Comparison of ENCODE assay signal across 17 cellular contexts in the genomic region with DNA sequence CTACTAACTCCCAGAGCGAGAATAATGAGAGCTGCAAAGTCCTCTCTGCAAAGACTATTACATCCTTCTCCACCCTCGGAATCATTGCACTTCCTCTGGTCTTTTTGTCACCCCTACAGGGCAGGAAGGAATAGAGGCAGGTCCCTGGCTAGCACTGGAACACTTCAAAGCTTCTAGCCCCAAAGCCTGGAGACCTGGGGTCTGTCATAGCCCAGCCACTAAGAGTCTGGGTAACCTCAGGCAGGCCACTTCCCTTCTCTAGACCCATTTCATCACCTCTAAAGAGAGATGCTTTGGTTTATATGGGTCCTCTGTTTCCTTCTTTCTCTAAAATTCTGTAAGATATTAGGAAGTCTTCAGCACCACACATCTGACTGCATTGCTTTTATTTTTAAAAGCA. TPM values are rescaled to one million over a fixed set of nuclear protein-coding genes. Genes with fewer than 3 reads are reported as not detected.
DNase-seq lines count a peak whose midpoint lies in the region; ATAC-seq and TF ChIP-seq lines count a peak whose summit lies in the region.
"Had no signal": no experiment of that assay in that cellular context is flagged by ENCODE, and none has a peak within 500 bp of the region (broad histone marks: within the 10 kb centered on the region; RNA-seq: fewer than 3 reads in every experiment).

No MANE protein-coding gene starts in this region.

- no peaks in the 10 kb centered on the region for H3K9me3 ChIP-seq in heart right ventricle
- no peaks in the 10 kb centered on the region for H3K9me3 ChIP-seq in PC-9 (ENCODE audit: insufficient read depth, low read depth)
- no peaks in the 10 kb centered on the region for H3K9me3 ChIP-seq in upper lobe of right lung
- H3K9me3 ChIP-seq: prostate gland had no signal

- peak overlapping the region; percentile 38; the same call in 1 of the 2 replicates for H3K4me2 ChIP-seq in PC-9

- H3K27me3 Mint-ChIP-seq in immature natural killer cell (ENCODE audit: low read depth in 3 of 3): peaks cover 0 to 5% (median 1%) of the 10 kb centered on the region in 3 donors

- no peaks in the 10 kb centered on the region for H3F3A ChIP-seq in PC-9 (ENCODE audit: insufficient read depth, low read depth)

- peak overlapping the region in 2 of 10 donors; percentile 75 to 76 for H3K4me3 ChIP-seq in heart right ventricle
- no peak overlapping the region; the same call in 1 of the 2 replicates for H3K4me3 ChIP-seq in PC-9
- no peak overlapping the region for H3K4me3 ChIP-seq in upper lobe of right lung
- H3K4me3 ChIP-seq: SJCRH30 had no signal

- DNase-seq in heart right ventricle: no peak
- no peak for DNase-seq in Right ventricle myocardium inferior (ENCODE audit: missing footprints)
- DNase-seq in PC-9: no peak
- peak in 1 of 3 donors; percentile 46 for DNase-seq in immature natural killer cell
- no peak for DNase-seq in upper lobe of right lung
- no peak for DNase-seq in NAMALWA (ENCODE audit: low spot score)
- no peak for DNase-seq in COLO829 (ENCODE audit: low spot score)
- DNase-seq: ACHN; activated effector memory CD4-positive, alpha-beta T cell treated with Interleukin-2 at 50 U/mL for 16 hours; aorta; NCI-H2081; NCI-H748 treated with DMSO at 0.1 percent for 48 hours; SJCRH30; stimulated activated CD4-positive, alpha-beta T cell treated with anti-CD3 and anti-CD28 coated beads, Interleukin-15, amount 100 ng/mL, for 24 hours had no signal

- TF ChIP-seq CTCF in heart right ventricle (IDR thresholded peaks at IDR 0.05) (no peak), PC-9 (conservative IDR thresholded peaks at IDR 0.05) (no peak), upper lobe of right lung (IDR thresholded peaks at IDR 0.05) (no peak)

- WGBS in heart right ventricle, 2 donors: 12 to 21% methylated on average over 2 of the region's 2 CpGs

- no peaks in the 10 kb centered on the region for H3K9me3 Mint-ChIP-seq in immature natural killer cell

- no peaks in the 10 kb centered on the region for H3K9me2 ChIP-seq in PC-9 (ENCODE audit: insufficient read depth)

- H3K4me1 ChIP-seq in heart right ventricle (peaks cover 0 to 81% (median 59%) of the 10 kb centered on the region in 9 donors), PC-9 (replicated peaks; ENCODE audit: insufficient read depth) (peaks cover 37% of the 10 kb centered on the region), upper lobe of right lung (peaks cover 44% of the 10 kb centered on the region)
- H3K4me1 ChIP-seq: prostate gland had no signal

- CTCF ChIA-PET in PC-9 (lab: Charles Lee): no interaction called here

- H3K79me2 ChIP-seq in PC-9 (ENCODE audit: low read depth): peaks cover 79% of the 10 kb centered on the region

- H3K27ac Mint-ChIP-seq in immature natural killer cell: peak overlapping the region; percentile 84 to 96 (median 89)

- H4K20me1 ChIP-seq in PC-9 (ENCODE audit: insufficient read depth): peaks cover 40% of the 10 kb centered on the region

- peaks cover 41 to 77% (median 55%) of the 10 kb centered on the region in 3 donors for H3K36me3 Mint-ChIP-seq in immature natural killer cell

- H3K27me3 ChIP-seq in heart right ventricle (no peaks in the 10 kb centered on the region), PC-9 (ENCODE audit: insufficient read depth, low read depth) (no peaks in the 10 kb centered on the region), upper lobe of right lung (no peaks in the 10 kb centered on the region)

- H3K36me3 ChIP-seq in heart right ventricle (no peaks in the 10 kb centered on the region), PC-9 (ENCODE audit: low read depth) (peaks cover 20% of the 10 kb centered on the region), upper lobe of right lung (no peaks in the 10 kb centered on the region)
- H3K36me3 ChIP-seq: prostate gland, SJCRH30 had no signal

- no TSS peak for BruUV-seq in PC-9 (replicated peaks; lab: Mats Ljungman, UMichigan)

- peak overlapping the region; percentile 96 to 99 (median 98) for H3K4me3 Mint-ChIP-seq in immature natural killer cell

- POLR2A ChIA-PET in PC-9 (lab: Charles Lee; ENCODE audit: unreplicated experiment): no interaction called here

- peaks cover 88 to 99% of the 10 kb centered on the region in 2 donors for H3K4me1 Mint-ChIP-seq in immature natural killer cell

- ATAC-seq in heart right ventricle (peak in 4 of 8 donors; percentile 10 to 22 (median 17)), Right ventricle myocardium inferior (no peak), upper lobe of right lung (peak; percentile 15), GM19328 (IDR thresholded peaks at IDR 0.05; ENCODE audit: unreplicated experiment) (no peak)

- H3K27ac ChIP-seq in heart right ventricle: peak overlapping the region in 9 of 10 donors; percentile 9 to 97 (median 65)
- no peak overlapping the region for H3K27ac ChIP-seq in PC-9
- no peak overlapping the region for H3K27ac ChIP-seq in upper lobe of right lung
- H3K27ac ChIP-seq: epithelial cell of prostate, SJCRH30 had no signal

- H2AFZ ChIP-seq in PC-9: no peak overlapping the region

- intact Hi-C loops in heart right ventricle (cut with DNase I) (loop anchor here in 2 of 10 donors (5.0 to 10.0 kb wide), 2 partner anchors 34 to 122 kb away; no protein-coding TSS in a partner anchor), Right ventricle myocardium inferior (cut with DNase I) (no loop called here), PC-9 (cut with micrococcal nuclease; ENCODE audit: unreplicated experiment) (no loop called here), upper lobe of right lung (cut with DNase I) (no loop called here)

RNA-seq across cellular contexts. Expression of gene ADRB2, which starts 6.7 kb away (rescaled TPM):
- total RNA-seq in heart right ventricle (1 to 10 TPM; 3.5 to 7.8 (median 4.5) TPM), Right ventricle myocardium inferior (5.5 TPM), PC-9 (2021) (2.8 and 3.1 TPM in 2 replicates), upper lobe of right lung (28.0 TPM)
- polyA plus RNA-seq in heart right ventricle (1 to 10 TPM; 1.8 to 2.3 TPM), immature natural killer cell (10 to 100 TPM; 34.4 to 65.2 (median 54.1) TPM)

Comparison
In these comparisons a context has a peak if more than half of its experiments do, and no peak if none do; other contexts are left out.
1. H3K27ac ChIP-seq: peak in heart right ventricle (9 of 10); none in PC-9 (single experiment) and upper lobe of right lung (single experiment).